In the genomic region with DNA sequence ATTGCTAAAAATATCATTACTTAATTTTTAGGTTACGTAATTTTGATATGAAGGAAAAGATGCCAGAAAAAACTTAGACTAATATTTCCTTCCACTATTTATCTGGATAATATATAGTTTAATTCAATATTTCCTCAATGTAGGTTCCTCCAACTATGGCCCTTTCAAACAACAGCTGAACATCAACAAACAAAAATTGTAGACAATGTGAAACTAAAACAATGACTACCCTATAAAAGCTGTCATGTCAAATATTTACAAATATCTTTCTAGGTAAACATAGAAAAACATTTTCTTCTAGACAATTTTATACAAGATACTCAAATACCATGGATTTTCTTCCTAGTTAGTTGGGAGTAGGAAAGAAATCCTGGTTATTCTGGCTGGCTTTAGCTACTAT, we compare ENCODE assay signal across 20 cellular contexts. TPM values are rescaled to one million over a fixed set of nuclear protein-coding genes. Genes with fewer than 3 reads are reported as not detected.
A peak's percentile ranks its signal among the peaks of the same experiment; 100 is the strongest.
DNase-seq lines count a peak whose midpoint lies in the region; ATAC-seq and TF ChIP-seq lines count a peak whose summit lies in the region.
"Had no signal": no experiment of that assay in that cellular context is flagged by ENCODE, and none has a peak within 500 bp of the region (broad histone marks: within the 10 kb centered on the region; RNA-seq: fewer than 3 reads in every experiment).

No MANE protein-coding gene starts in this region.

- no peak for ATAC-seq in activated T-cell treated with anti-CD3 and anti-CD28 coated beads, Interleukin-2, amount 50 U/mL, for 72 hours (replicated peaks in 1 of 2)
- no peak for ATAC-seq in GM21576 (IDR thresholded peaks at IDR 0.05; ENCODE audit: unreplicated experiment)
- no peak for ATAC-seq in right lobe of liver
- ATAC-seq: GM23338, HCT116 had no signal

- TF ChIP-seq POLR2A in right lobe of liver (IDR thresholded peaks at IDR 0.05) = no peak

- no peaks in the 10 kb centered on the region for H3K4me1 ChIP-seq in right lobe of liver
- H3K4me1 ChIP-seq: BE2C had no signal

- H3K27ac Mint-ChIP-seq in activated T-cell treated with anti-CD3 and anti-CD28 coated beads, Interleukin-2, amount 50 U/mL, for 72 hours = no peak overlapping the region
- H3K27ac Mint-ChIP-seq: CD4-positive, alpha-beta memory T cell; GM23338 had no signal

- peaks cover 29% of the 10 kb centered on the region for H3K4me1 Mint-ChIP-seq in activated T-cell treated with anti-CD3 and anti-CD28 coated beads, Interleukin-2, amount 50 U/mL, for 72 hours (ENCODE audit: low read depth)
- H3K4me1 Mint-ChIP-seq: GM23338, H9 had no signal

- 80% methylated on average over 1 of the region's 1 CpG for WGBS in right lobe of liver (ENCODE audit: insufficient coverage, low coverage, low lambda C conversion rate, missing lambda C conversion rate)

- DNase-seq in DMS53 (lab: John Stamatoyannopoulos, UW) = peak; percentile 14
- DNase-seq in DMS53 treated with DMSO at 0.1 percent for 48 hours (lab: John Stamatoyannopoulos, UW; ENCODE audit: unreplicated experiment) = no peak
- peak; percentile 93 for DNase-seq in LNCaP clone FGC (ENCODE audit: low read depth)
- DNase-seq in activated T-cell treated with anti-CD3 and anti-CD28 coated beads, Interleukin-2, amount 50 U/mL, for 72 hours = no peak
- DNase-seq in pons (ENCODE audit: low spot score) = no peak
- DNase-seq in right lobe of liver = no peak
- DNase-seq: ACHN; AML-193; BE2C; Calu3; CD4-positive, alpha-beta memory T cell; COR-L47; DMS79 treated with DMSO at 0.1 percent for 48 hours; H9 had no signal

- H3K9me3 ChIP-seq in right lobe of liver = no peaks in the 10 kb centered on the region
- H3K9me3 ChIP-seq: BE2C; BLaER1 treated with 17β-estradiol and CSF1 and Interleukin-3, amounts not matched to agents 10 nM and 100 nM had no signal

- H3K9me3 Mint-ChIP-seq in activated T-cell treated with anti-CD3 and anti-CD28 coated beads, Interleukin-2, amount 50 U/mL, for 72 hours = no peaks in the 10 kb centered on the region
- H3K9me3 Mint-ChIP-seq: CD4-positive, alpha-beta memory T cell; GM23338; H9 had no signal

- no peaks in the 10 kb centered on the region for H3K36me3 Mint-ChIP-seq in activated T-cell treated with anti-CD3 and anti-CD28 coated beads, Interleukin-2, amount 50 U/mL, for 72 hours (ENCODE audit: insufficient read depth in 2 of 2)
- H3K36me3 Mint-ChIP-seq: CD4-positive, alpha-beta memory T cell had no signal

- no peaks in the 10 kb centered on the region for H3K36me3 ChIP-seq in right lobe of liver
- H3K36me3 ChIP-seq: BE2C; BLaER1 treated with 17β-estradiol and CSF1 and Interleukin-3, amounts not matched to agents 10 nM and 100 nM had no signal

- H3K27ac ChIP-seq in VCaP = peak overlapping the region; percentile 27
- no peak overlapping the region for H3K27ac ChIP-seq in right lobe of liver
- H3K27ac ChIP-seq: 22Rv1; BLaER1 treated with 17β-estradiol and CSF1 and Interleukin-3, amounts not matched to agents 10 nM and 100 nM had no signal

- H3K27me3 ChIP-seq in right lobe of liver = no peaks in the 10 kb centered on the region
- H3K27me3 ChIP-seq: BLaER1 treated with 17β-estradiol and CSF1 and Interleukin-3, amounts not matched to agents 10 nM and 100 nM had no signal

- intact Hi-C loops in right lobe of liver (cut with DNase I) = no loop called here

- TF ChIP-seq CTCF in LNCaP clone FGC (IDR thresholded peaks at IDR 0.05; ENCODE audit: control insufficient read depth, extremely low read depth, insufficient read depth) (no peak), VCaP (conservative IDR thresholded peaks at IDR 0.05) (no peak), right lobe of liver (IDR thresholded peaks at IDR 0.05) (no peak)

- peaks cover 8% of the 10 kb centered on the region for H3K27me3 Mint-ChIP-seq in activated T-cell treated with anti-CD3 and anti-CD28 coated beads, Interleukin-2, amount 50 U/mL, for 72 hours (ENCODE audit: low read depth)
- H3K27me3 Mint-ChIP-seq: CD4-positive, alpha-beta memory T cell had no signal

- no peak overlapping the region for H3K4me3 ChIP-seq in LNCaP clone FGC (ENCODE audit: low read depth, low read length)
- no peak overlapping the region for H3K4me3 ChIP-seq in right lobe of liver
- H3K4me3 ChIP-seq: BLaER1 treated with 17β-estradiol and CSF1 and Interleukin-3, amounts not matched to agents 10 nM and 100 nM; GM23338 had no signal

- H3K4me3 Mint-ChIP-seq in activated T-cell treated with anti-CD3 and anti-CD28 coated beads, Interleukin-2, amount 50 U/mL, for 72 hours = no peak overlapping the region
- H3K4me3 Mint-ChIP-seq: CD4-positive, alpha-beta memory T cell; GM23338; H9 had no signal

RNA-seq across cellular contexts. Expression of gene ELOVL7, which starts 16.9 kb away (rescaled TPM):
- total RNA-seq in activated T-cell treated with anti-CD3 and anti-CD28 coated beads, Interleukin-2, amount 50 U/mL, for 72 hours = 1 to 10 TPM; 2.7 to 5.9 TPM
- 1 to 10 TPM in 1 of 6 experiments, under 1 TPM in 5; 0.19 to 1.2 (median 0.63) TPM for total RNA-seq in right lobe of liver
- total RNA-seq: CD4-positive, alpha-beta memory T cell had no signal

Comparison
In these comparisons a context has a peak if more than half of its experiments do, and no peak if none do; other contexts are left out.
1. DNase-seq: peak in DMS53 (single experiment) and LNCaP clone FGC (single experiment); none in DMS53 treated with DMSO at 0.1 percent for 48 hours (single experiment), activated T-cell treated with anti-CD3 and anti-CD28 coated beads, Interleukin-2, amount 50 U/mL, for 72 hours (0 of 2), pons (single experiment) and right lobe of liver (0 of 3).